ENCODE assay signal across 12 cellular contexts in genomic region chr1:108947871-108948525, GRCh38. TPM values are rescaled to one million over a fixed set of nuclear protein-coding genes. Genes with fewer than 3 reads are reported as not detected.
DNase-seq lines count a peak whose midpoint lies in the region; ATAC-seq and TF ChIP-seq lines count a peak whose summit lies in the region.
"Had no signal": no experiment of that assay in that cellular context is flagged by ENCODE, and none has a peak within 500 bp of the region (broad histone marks: within the 10 kb centered on the region; RNA-seq: fewer than 3 reads in every experiment).

No MANE protein-coding gene starts in this region.

- H3K4me2 ChIP-seq in osteoblast (ENCODE audit: insufficient read depth, low read length) (peak overlapping the region; percentile 82), smooth muscle cell (no peak overlapping the region)

- no peak overlapping the region for H3K27ac ChIP-seq in osteoblast (ENCODE audit: low read depth, low read length)
- no peak overlapping the region for H3K27ac ChIP-seq in smooth muscle cell (ENCODE audit: low read depth)

- no peak overlapping the region for H3K4me3 ChIP-seq in astrocyte of the spinal cord (ENCODE audit: low read depth, low read length)
- peak overlapping the region; percentile 37 for H3K4me3 ChIP-seq in osteoblast (ENCODE audit: insufficient read depth, low read length)
- no peak overlapping the region for H3K4me3 ChIP-seq in smooth muscle cell

- peaks cover 7% of the 10 kb centered on the region for H3K4me1 ChIP-seq in osteoblast (ENCODE audit: insufficient read depth, low read length)
- no peaks in the 10 kb centered on the region for H3K4me1 ChIP-seq in smooth muscle cell (ENCODE audit: low read depth)

- no peak for TF ChIP-seq CTCF in astrocyte of the spinal cord (IDR thresholded peaks at IDR 0.05; ENCODE audit: low read depth, low read length)
- no peak for TF ChIP-seq CTCF in osteoblast (IDR thresholded peaks at IDR 0.05; ENCODE audit: extremely low read depth, low read depth, low read length)
- no peak for TF ChIP-seq CTCF in smooth muscle cell (IDR thresholded peaks at IDR 0.05; ENCODE audit: borderline replicate concordance, insufficient read depth, poor library complexity, severe bottlenecking)

- DNase-seq in EH (ENCODE audit: low read depth) (peak; percentile 16), astrocyte of the spinal cord (ENCODE audit: low read depth, low spot score) (peak; percentile 16), left ventricle myocardium superior (no peak), osteoblast (ENCODE audit: insufficient read length, low spot score, missing footprints) (no peak), smooth muscle cell (lab: John Stamatoyannopoulos, UW; ENCODE audit: unreplicated experiment) (no peak)
- DNase-seq: CD4-positive, CD25-positive, alpha-beta regulatory T cell; islet precursor cell; NCI-H2171 treated with DMSO at 0.1 percent for 48 hours; stimulated activated naive CD4-positive, alpha-beta T cell treated with Interleukin-2 at 50 U/mL for 16 hours had no signal

- H3K27me3 ChIP-seq in osteoblast (ENCODE audit: insufficient read depth, low read length) = no peaks in the 10 kb centered on the region
- H3K27me3 ChIP-seq in smooth muscle cell (ENCODE audit: low read depth) = no peaks in the 10 kb centered on the region

- H3K9me3 ChIP-seq in osteoblast (ENCODE audit: low read depth, low read length) (no peaks in the 10 kb centered on the region), smooth muscle cell (replicated peaks; ENCODE audit: low read depth) (no peaks in the 10 kb centered on the region)

- peaks cover 17% of the 10 kb centered on the region for H3K36me3 ChIP-seq in osteoblast (ENCODE audit: insufficient read depth, low read length)
- peaks cover 10% of the 10 kb centered on the region for H3K36me3 ChIP-seq in smooth muscle cell (ENCODE audit: low read depth)

- WGBS in smooth muscle cell (ENCODE audit: low lambda C conversion rate) = 45% methylated on average over 6 of the region's 6 CpGs

- H2AFZ ChIP-seq in osteoblast (ENCODE audit: low read length) = peak overlapping the region; percentile 53
- H2AFZ ChIP-seq in smooth muscle cell (ENCODE audit: low read depth) = no peak overlapping the region

- H4K20me1 ChIP-seq in osteoblast (ENCODE audit: insufficient read depth, low read length) = peaks cover 9% of the 10 kb centered on the region
- peaks cover 50% of the 10 kb centered on the region for H4K20me1 ChIP-seq in smooth muscle cell (ENCODE audit: low read depth)

- intact Hi-C loops in left ventricle myocardium superior (cut with micrococcal nuclease) = no loop called here

- in situ Hi-C loops in astrocyte of the spinal cord (cut with HindIII; ENCODE audit: low sequenced_read_pairs) = no loop called here

- H3K9ac ChIP-seq in smooth muscle cell (ENCODE audit: low read depth) = no peak overlapping the region

- H3K79me2 ChIP-seq in osteoblast (ENCODE audit: insufficient read depth, low read length) (peaks cover 62% of the 10 kb centered on the region), smooth muscle cell (ENCODE audit: low read depth) (peaks cover 38% of the 10 kb centered on the region)

- ATAC-seq in left ventricle myocardium superior (peak; percentile 45), esophagus mucosa (no peak), HG02938 (IDR thresholded peaks at IDR 0.05; ENCODE audit: unreplicated experiment) (no peak)
- ATAC-seq in activated CD4-positive, CD25-positive, alpha-beta regulatory T cell treated with anti-CD3 and anti-CD28 coated beads, Interleukin-2, amount 50 U/mL, for 24 hours = no peak

- no peaks in the 10 kb centered on the region for H3F3A ChIP-seq in smooth muscle cell (ENCODE audit: low read depth)

RNA-seq across cellular contexts. Expression of gene CLCC1, which starts 15.3 kb away (rescaled TPM):
- total RNA-seq in left ventricle myocardium superior = 29.1 TPM
- total RNA-seq in osteoblast = 30.1 and 32.6 TPM in 2 replicates
- 10.3 TPM for total RNA-seq in esophagus mucosa
- 16.3 and 25.3 TPM in 2 replicates for total RNA-seq in smooth muscle cell
- polyA plus RNA-seq in smooth muscle cell = 20.5 and 23.0 TPM in 2 replicates

Comparison
In these comparisons a context has a peak if more than half of its experiments do, and no peak if none do; other contexts are left out.
1. DNase-seq: peak in EH (single experiment) and astrocyte of the spinal cord (single experiment); none in left ventricle myocardium superior (single experiment), osteoblast (single experiment) and smooth muscle cell (single experiment).